9 cellular contexts compared by ENCODE assay signal in the genomic region with DNA sequence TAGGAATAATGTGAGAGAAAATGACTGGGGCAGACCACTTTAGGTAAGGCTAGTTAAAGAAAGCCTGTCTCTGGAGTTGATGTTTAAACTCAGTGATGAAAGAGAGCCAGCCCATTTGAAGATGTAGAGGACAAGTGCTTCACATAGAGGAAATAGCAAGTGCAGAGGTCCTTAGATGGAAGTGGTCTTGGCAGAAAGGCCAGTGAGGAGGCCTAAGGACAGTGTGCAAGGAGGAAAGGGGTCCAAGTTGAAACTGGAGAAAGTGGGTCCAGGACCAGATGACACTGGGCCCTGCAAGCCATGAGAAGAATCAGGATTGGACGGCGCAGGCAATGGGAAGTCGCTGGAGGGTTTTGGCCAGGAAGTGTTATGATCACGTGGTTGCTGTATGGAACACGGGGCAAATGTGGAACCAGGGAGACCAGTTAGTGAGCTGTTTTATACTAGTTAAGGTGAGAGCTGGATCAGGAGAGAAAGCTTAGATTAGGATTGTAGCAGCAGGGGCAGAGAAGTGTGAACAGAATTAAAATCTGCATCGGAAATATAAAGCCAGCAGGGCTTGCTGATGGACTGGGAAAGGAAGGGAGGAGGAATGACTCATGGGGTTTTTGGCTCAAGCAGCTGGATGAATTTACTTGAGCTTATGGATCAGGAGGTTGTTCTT. TPM values are rescaled to one million over a fixed set of nuclear protein-coding genes. Genes with fewer than 3 reads are reported as not detected.
DNase-seq lines count a peak whose midpoint lies in the region; ATAC-seq and TF ChIP-seq lines count a peak whose summit lies in the region.
"Had no signal": no experiment of that assay in that cellular context is flagged by ENCODE, and none has a peak within 500 bp of the region (broad histone marks: within the 10 kb centered on the region; RNA-seq: fewer than 3 reads in every experiment).

No MANE protein-coding gene starts in this region.

- H3K9me3 Mint-ChIP-seq in endothelial cell (ENCODE audit: unreplicated experiment), result no peaks in the 10 kb centered on the region
- H3K9me3 Mint-ChIP-seq in neural crest cell, result no peaks in the 10 kb centered on the region

- no peak overlapping the region for H3K4me3 Mint-ChIP-seq in endothelial cell (ENCODE audit: unreplicated experiment)
- no peak overlapping the region for H3K4me3 Mint-ChIP-seq in neural crest cell

- H3K4me1 Mint-ChIP-seq in endothelial cell (ENCODE audit: unreplicated experiment), result peaks cover 6% of the 10 kb centered on the region
- H3K4me1 Mint-ChIP-seq in neural crest cell, result peaks cover 21% of the 10 kb centered on the region

- H2AFZ ChIP-seq in ACC112 (ENCODE audit: low read length, unreplicated experiment), result no peak overlapping the region

- H3K9me3 ChIP-seq in SJCRH30 (replicated peaks), result no peaks in the 10 kb centered on the region

- peak; percentile 4 to 43 for DNase-seq in SJCRH30
- no peak for DNase-seq in endothelial cell (ENCODE audit: low spot score)
- DNase-seq in neural crest cell (ENCODE audit: low read depth, low spot score), result no peak
- DNase-seq in islet precursor cell, result no peak

- H3K27me3 Mint-ChIP-seq in endothelial cell (ENCODE audit: unreplicated experiment) (peaks cover 5% of the 10 kb centered on the region), neural crest cell (ENCODE audit: low read depth) (no peaks in the 10 kb centered on the region)

- H3K79me2 ChIP-seq in ACC112 (ENCODE audit: control insufficient read depth, insufficient read depth, low read length, unreplicated experiment), result peaks cover 36% of the 10 kb centered on the region

- peak; percentile 48 for ATAC-seq in GM18907 (IDR thresholded peaks at IDR 0.05; ENCODE audit: unreplicated experiment)
- no peak for ATAC-seq in GM18517 (IDR thresholded peaks at IDR 0.05; ENCODE audit: unreplicated experiment)
- no peak for ATAC-seq in GM18867 (IDR thresholded peaks at IDR 0.05; ENCODE audit: unreplicated experiment)

- H3K27ac ChIP-seq in ACC112 (ENCODE audit: low read depth, low read length) (peak overlapping the region; percentile 67), SJCRH30 (peak overlapping the region; percentile 27; the same call in 1 of the 2 replicates)

- TF ChIP-seq CTCF in endothelial cell (IDR thresholded peaks at IDR 0.05; ENCODE audit: unreplicated experiment), result no peak
- no peak for TF ChIP-seq CTCF in neural crest cell (conservative IDR thresholded peaks at IDR 0.05)

- peak overlapping the region; percentile 5 for H3K27ac Mint-ChIP-seq in endothelial cell (ENCODE audit: unreplicated experiment)
- H3K27ac Mint-ChIP-seq in neural crest cell (ENCODE audit: unreplicated experiment), result peak overlapping the region; percentile 30

- H3K36me3 ChIP-seq in ACC112 (ENCODE audit: insufficient read depth, low read length) (0 out of 2 replicates have a peak, but pooled peaks cover 4% of the 10 kb centered on the region), SJCRH30 (no peaks in the 10 kb centered on the region)

- H3K27me3 ChIP-seq in ACC112 (ENCODE audit: insufficient read depth, low read length) (no peaks in the 10 kb centered on the region), SJCRH30 (no peaks in the 10 kb centered on the region)

- H3K36me3 Mint-ChIP-seq in endothelial cell (ENCODE audit: low read depth, unreplicated experiment) (peaks cover 1% of the 10 kb centered on the region), neural crest cell (ENCODE audit: low read depth) (peaks cover 2% of the 10 kb centered on the region)

- peak overlapping the region; percentile 70 for H3K4me3 ChIP-seq in ACC112 (ENCODE audit: low read depth, low read length)
- H3K4me3 ChIP-seq in SJCRH30, result peak overlapping the region; percentile 44

- H3K4me1 ChIP-seq in ACC112 (ENCODE audit: control insufficient read depth, insufficient read depth, low read length, unreplicated experiment) (peaks cover 9% of the 10 kb centered on the region), SJCRH30 (no peaks in the 10 kb centered on the region; the same call in 1 of the 2 replicates)

RNA-seq across cellular contexts. Expression of gene SCAANT1, which starts 48.0 kb away (rescaled TPM):
- not detected in 2 replicates for total RNA-seq in SJCRH30 (2014; rRNA removed; shearing (Covaris generic))
- total RNA-seq in endothelial cell (ENCODE audit: unreplicated experiment) (not detected), neural crest cell (not detected in 2 replicates)
- total RNA-seq: subcutaneous adipose tissue had no signal

Comparison
In these comparisons a context has a peak if more than half of its experiments do, and no peak if none do; other contexts are left out.
1. DNase-seq: peak in SJCRH30 (2 of 2); none in endothelial cell (single experiment), neural crest cell (single experiment) and islet precursor cell (single experiment).